1 cellular context compared by ENCODE assay signal in the genomic region with DNA sequence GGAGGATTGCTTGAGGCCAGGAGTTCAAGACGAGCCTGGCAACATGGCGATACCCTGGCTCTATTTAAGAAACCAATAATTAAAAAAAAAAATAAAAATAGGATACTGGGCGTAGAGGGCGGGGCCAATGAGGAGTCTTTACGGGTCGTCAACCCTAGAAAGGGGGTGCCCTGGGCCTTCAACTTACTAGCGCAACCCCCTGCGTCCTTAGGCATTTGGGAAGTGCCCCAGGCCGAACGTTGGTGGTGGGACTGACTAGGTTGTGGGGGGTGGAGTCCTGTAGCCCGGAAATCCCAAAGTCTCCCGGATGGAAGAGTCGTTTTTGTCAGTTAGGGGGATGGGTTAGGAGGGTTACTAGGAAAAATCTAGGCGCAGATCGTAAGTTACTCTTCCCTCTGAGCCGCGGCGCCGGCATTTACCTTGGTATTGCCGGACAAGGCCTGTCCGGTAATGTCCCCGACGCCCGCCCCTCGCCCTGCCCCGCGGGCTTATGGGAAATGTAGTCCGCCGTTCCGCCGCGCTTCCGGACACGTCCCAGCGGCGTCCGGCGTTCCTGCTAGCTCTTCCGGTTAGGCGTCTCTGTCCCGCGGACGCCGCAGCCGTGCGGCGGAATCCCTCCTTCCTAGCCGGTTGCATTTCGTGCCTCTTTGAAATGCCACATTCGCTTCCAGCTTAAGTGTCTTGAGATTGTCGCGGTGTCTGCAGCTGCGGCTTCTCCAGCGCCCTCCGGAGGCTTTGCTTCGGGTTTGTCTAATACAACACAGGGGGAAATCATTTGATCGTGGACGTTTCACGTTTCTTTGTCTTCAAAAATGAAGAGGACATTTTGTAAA.
TF ChIP-seq lines count a peak whose summit lies in the region.

No MANE protein-coding gene starts in this region.

TF ChIP-seq in HEK293, 187 proteins besides CTCF, POLR2A, EP300 and RAD21 (continued from another document and continues in another):
- TF ChIP-seq, protein P1, sequence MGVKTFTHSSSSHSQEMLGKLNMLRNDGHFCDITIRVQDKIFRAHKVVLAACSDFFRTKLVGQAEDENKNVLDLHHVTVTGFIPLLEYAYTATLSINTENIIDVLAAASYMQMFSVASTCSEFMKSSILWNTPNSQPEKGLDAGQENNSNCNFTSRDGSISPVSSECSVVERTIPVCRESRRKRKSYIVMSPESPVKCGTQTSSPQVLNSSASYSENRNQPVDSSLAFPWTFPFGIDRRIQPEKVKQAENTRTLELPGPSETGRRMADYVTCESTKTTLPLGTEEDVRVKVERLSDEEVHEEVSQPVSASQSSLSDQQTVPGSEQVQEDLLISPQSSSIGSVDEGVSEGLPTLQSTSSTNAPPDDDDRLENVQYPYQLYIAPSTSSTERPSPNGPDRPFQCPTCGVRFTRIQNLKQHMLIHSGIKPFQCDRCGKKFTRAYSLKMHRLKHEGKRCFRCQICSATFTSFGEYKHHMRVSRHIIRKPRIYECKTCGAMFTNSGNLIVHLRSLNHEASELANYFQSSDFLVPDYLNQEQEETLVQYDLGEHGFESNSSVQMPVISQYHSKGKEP (tag by site-specific recombination; IDR thresholded peaks at IDR 0.05), result peak; percentile 98
- TF ChIP-seq, protein P2, sequence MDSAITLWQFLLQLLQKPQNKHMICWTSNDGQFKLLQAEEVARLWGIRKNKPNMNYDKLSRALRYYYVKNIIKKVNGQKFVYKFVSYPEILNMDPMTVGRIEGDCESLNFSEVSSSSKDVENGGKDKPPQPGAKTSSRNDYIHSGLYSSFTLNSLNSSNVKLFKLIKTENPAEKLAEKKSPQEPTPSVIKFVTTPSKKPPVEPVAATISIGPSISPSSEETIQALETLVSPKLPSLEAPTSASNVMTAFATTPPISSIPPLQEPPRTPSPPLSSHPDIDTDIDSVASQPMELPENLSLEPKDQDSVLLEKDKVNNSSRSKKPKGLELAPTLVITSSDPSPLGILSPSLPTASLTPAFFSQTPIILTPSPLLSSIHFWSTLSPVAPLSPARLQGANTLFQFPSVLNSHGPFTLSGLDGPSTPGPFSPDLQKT (IDR thresholded peaks at IDR 0.05; ENCODE audit: borderline replicate concordance, low read depth, low read length), result peak; percentile 38; the same call in 1 of the 2 replicates
- TF ChIP-seq, protein P3, sequence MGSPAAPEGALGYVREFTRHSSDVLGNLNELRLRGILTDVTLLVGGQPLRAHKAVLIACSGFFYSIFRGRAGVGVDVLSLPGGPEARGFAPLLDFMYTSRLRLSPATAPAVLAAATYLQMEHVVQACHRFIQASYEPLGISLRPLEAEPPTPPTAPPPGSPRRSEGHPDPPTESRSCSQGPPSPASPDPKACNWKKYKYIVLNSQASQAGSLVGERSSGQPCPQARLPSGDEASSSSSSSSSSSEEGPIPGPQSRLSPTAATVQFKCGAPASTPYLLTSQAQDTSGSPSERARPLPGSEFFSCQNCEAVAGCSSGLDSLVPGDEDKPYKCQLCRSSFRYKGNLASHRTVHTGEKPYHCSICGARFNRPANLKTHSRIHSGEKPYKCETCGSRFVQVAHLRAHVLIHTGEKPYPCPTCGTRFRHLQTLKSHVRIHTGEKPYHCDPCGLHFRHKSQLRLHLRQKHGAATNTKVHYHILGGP (tag by site-specific recombination; IDR thresholded peaks at IDR 0.05), result no peak
- TF ChIP-seq ZNF843 (tag by site-specific recombination; IDR thresholded peaks at IDR 0.05) (0 out of 2 replicates have a peak, but pooled peaks have one; percentile 17), ZSCAN30 (tag by site-specific recombination; IDR thresholded peaks at IDR 0.05) (peak; percentile 63), GFI1B (tag by site-specific recombination; IDR thresholded peaks at IDR 0.05) (no peak), ZNF404 (tag by site-specific recombination; IDR thresholded peaks at IDR 0.05) (no peak), ZNF776 (tag by site-specific recombination; IDR thresholded peaks at IDR 0.05; ENCODE audit: borderline replicate concordance) (no peak), ZNF133 (tag by site-specific recombination; IDR thresholded peaks at IDR 0.05) (no peak), ZNF660 (tag by site-specific recombination; IDR thresholded peaks at IDR 0.05) (peak; percentile 43; the same call in 1 of the 2 replicates), ZNF501 (tag by site-specific recombination; IDR thresholded peaks at IDR 0.05) (peak; percentile 86; the same call in 1 of the 2 replicates), ZNF221 (tag by site-specific recombination; IDR thresholded peaks at IDR 0.05; ENCODE audit: borderline replicate concordance) (no peak), YY2 (tag by site-specific recombination; IDR thresholded peaks at IDR 0.05) (peak; percentile 46; the same call in 1 of the 2 replicates), KLF1 (tag by site-specific recombination; IDR thresholded peaks at IDR 0.05) (0 out of 2 replicates have a peak, but pooled peaks have one; percentile 32), TCF7L2 (IDR thresholded peaks at IDR 0.05; ENCODE audit: borderline replicate concordance, low read depth, low read length) (no peak), ZNF24 (tag by site-specific recombination; IDR thresholded peaks at IDR 0.05) (0 out of 2 replicates have a peak, but pooled peaks have one; percentile 22), ZNF701 (tag by site-specific recombination; IDR thresholded peaks at IDR 0.05) (no peak), SP7 (tag by site-specific recombination; IDR thresholded peaks at IDR 0.05) (peak; percentile 57; the same call in 1 of the 2 replicates), ZFP37 (tag by site-specific recombination; IDR thresholded peaks at IDR 0.05) (0 out of 2 replicates have a peak, but pooled peaks have one; percentile 36), GLIS1 (tag by site-specific recombination; IDR thresholded peaks at IDR 0.05) (peak; percentile 67), ZNF10 (tag by site-specific recombination; IDR thresholded peaks at IDR 0.05) (peak; percentile 67; the same call in 1 of the 2 replicates), ZNF394 (tag by site-specific recombination; IDR thresholded peaks at IDR 0.05; ENCODE audit: borderline replicate concordance) (peak; percentile 65)
- TF ChIP-seq, protein P4, sequence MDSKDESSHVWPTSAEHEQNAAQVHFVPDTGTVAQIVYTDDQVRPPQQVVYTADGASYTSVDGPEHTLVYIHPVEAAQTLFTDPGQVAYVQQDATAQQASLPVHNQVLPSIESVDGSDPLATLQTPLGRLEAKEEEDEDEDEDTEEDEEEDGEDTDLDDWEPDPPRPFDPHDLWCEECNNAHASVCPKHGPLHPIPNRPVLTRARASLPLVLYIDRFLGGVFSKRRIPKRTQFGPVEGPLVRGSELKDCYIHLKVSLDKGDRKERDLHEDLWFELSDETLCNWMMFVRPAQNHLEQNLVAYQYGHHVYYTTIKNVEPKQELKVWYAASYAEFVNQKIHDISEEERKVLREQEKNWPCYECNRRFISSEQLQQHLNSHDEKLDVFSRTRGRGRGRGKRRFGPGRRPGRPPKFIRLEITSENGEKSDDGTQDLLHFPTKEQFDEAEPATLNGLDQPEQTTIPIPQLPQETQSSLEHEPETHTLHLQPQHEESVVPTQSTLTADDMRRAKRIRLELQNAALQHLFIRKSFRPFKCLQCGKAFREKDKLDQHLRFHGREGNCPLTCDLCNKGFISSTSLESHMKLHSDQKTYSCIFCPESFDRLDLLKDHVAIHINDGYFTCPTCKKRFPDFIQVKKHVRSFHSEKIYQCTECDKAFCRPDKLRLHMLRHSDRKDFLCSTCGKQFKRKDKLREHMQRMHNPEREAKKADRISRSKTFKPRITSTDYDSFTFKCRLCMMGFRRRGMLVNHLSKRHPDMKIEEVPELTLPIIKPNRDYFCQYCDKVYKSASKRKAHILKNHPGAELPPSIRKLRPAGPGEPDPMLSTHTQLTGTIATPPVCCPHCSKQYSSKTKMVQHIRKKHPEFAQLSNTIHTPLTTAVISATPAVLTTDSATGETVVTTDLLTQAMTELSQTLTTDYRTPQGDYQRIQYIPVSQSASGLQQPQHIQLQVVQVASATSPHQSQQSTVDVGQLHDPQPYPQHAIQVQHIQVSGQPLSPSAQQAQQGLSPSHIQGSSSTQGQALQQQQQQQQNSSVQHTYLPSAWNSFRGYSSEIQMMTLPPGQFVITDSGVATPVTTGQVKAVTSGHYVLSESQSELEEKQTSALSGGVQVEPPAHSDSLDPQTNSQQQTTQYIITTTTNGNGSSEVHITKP (tag by site-specific recombination; IDR thresholded peaks at IDR 0.05), result peak; percentile 99
- TF ChIP-seq, protein P5, sequence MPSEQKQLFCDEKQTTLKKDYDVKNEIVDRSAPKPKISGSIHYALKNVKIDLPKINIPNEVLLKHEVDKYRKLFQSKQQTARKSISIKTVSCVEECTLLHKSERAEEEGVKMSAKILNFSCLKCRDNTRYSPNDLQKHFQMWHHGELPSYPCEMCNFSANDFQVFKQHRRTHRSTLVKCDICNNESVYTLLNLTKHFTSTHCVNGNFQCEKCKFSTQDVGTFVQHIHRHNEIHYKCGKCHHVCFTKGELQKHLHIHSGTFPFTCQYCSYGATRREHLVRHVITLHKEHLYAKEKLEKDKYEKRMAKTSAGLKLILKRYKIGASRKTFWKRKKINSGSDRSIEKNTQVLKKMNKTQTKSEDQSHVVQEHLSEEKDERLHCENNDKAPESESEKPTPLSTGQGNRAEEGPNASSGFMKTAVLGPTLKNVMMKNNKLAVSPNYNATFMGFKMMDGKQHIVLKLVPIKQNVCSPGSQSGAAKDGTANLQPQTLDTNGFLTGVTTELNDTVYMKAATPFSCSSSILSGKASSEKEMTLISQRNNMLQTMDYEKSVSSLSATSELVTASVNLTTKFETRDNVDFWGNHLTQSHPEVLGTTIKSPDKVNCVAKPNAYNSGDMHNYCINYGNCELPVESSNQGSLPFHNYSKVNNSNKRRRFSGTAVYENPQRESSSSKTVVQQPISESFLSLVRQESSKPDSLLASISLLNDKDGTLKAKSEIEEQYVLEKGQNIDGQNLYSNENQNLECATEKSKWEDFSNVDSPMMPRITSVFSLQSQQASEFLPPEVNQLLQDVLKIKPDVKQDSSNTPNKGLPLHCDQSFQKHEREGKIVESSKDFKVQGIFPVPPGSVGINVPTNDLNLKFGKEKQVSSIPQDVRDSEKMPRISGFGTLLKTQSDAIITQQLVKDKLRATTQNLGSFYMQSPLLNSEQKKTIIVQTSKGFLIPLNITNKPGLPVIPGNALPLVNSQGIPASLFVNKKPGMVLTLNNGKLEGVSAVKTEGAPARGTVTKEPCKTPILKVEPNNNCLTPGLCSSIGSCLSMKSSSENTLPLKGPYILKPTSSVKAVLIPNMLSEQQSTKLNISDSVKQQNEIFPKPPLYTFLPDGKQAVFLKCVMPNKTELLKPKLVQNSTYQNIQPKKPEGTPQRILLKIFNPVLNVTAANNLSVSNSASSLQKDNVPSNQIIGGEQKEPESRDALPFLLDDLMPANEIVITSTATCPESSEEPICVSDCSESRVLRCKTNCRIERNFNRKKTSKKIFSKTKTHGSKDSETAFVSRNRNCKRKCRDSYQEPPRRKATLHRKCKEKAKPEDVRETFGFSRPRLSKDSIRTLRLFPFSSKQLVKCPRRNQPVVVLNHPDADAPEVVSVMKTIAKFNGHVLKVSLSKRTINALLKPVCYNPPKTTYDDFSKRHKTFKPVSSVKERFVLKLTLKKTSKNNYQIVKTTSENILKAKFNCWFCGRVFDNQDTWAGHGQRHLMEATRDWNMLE (tag by site-specific recombination; conservative IDR thresholded peaks at IDR 0.05; ENCODE audit: low read depth), result 0 out of 2 replicates have a peak, but pooled peaks have one; percentile 57
- TF ChIP-seq, protein P6, sequence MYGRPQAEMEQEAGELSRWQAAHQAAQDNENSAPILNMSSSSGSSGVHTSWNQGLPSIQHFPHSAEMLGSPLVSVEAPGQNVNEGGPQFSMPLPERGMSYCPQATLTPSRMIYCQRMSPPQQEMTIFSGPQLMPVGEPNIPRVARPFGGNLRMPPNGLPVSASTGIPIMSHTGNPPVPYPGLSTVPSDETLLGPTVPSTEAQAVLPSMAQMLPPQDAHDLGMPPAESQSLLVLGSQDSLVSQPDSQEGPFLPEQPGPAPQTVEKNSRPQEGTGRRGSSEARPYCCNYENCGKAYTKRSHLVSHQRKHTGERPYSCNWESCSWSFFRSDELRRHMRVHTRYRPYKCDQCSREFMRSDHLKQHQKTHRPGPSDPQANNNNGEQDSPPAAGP (tag by site-specific recombination; IDR thresholded peaks at IDR 0.05), result 0 out of 2 replicates have a peak, but pooled peaks have one; percentile 59
- TF ChIP-seq, protein P7, sequence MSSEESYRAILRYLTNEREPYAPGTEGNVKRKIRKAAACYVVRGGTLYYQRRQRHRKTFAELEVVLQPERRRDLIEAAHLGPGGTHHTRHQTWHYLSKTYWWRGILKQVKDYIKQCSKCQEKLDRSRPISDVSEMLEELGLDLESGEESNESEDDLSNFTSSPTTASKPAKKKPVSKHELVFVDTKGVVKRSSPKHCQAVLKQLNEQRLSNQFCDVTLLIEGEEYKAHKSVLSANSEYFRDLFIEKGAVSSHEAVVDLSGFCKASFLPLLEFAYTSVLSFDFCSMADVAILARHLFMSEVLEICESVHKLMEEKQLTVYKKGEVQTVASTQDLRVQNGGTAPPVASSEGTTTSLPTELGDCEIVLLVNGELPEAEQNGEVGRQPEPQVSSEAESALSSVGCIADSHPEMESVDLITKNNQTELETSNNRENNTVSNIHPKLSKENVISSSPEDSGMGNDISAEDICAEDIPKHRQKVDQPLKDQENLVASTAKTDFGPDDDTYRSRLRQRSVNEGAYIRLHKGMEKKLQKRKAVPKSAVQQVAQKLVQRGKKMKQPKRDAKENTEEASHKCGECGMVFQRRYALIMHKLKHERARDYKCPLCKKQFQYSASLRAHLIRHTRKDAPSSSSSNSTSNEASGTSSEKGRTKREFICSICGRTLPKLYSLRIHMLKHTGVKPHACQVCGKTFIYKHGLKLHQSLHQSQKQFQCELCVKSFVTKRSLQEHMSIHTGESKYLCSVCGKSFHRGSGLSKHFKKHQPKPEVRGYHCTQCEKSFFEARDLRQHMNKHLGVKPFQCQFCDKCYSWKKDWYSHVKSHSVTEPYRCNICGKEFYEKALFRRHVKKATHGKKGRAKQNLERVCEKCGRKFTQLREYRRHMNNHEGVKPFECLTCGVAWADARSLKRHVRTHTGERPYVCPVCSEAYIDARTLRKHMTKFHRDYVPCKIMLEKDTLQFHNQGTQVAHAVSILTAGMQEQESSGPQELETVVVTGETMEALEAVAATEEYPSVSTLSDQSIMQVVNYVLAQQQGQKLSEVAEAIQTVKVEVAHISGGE (tag by site-specific recombination; conservative IDR thresholded peaks at IDR 0.05; ENCODE audit: low read depth), result peak; percentile 97
- TF ChIP-seq, protein P8, sequence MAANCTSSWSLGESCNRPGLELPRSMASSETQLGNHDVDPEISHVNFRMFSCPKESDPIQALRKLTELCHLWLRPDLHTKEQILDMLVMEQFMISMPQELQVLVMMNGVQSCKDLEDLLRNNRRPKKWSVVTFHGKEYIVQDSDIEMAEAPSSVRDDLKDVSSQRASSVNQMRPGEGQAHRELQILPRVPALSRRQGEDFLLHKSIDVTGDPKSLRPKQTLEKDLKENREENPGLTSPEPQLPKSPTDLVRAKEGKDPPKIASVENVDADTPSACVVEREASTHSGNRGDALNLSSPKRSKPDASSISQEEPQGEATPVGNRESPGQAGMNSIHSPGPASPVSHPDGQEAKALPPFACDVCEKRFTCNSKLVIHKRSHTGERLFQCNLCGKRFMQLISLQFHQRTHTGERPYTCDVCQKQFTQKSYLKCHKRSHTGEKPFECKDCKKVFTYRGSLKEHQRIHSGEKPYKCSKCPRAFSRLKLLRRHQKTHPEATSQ (tag by site-specific recombination; IDR thresholded peaks at IDR 0.05), result 0 out of 2 replicates have a peak, but pooled peaks have one; percentile 25
